19 cellular contexts compared by ENCODE assay signal in genomic region chr13:99385940-99386339, GRCh38.
DNase-seq lines count a peak whose midpoint lies in the region; ATAC-seq and TF ChIP-seq lines count a peak whose summit lies in the region.
"Had no signal": no experiment of that assay in that cellular context is flagged by ENCODE, and none has a peak within 500 bp of the region (broad histone marks: within the 10 kb centered on the region; RNA-seq: fewer than 3 reads in every experiment).

No MANE protein-coding gene starts in this region.

- POLR2A ChIA-PET in A673 (lab: Charles Lee; ENCODE audit: low non-redundant PET) (no interaction called here), PC-9 (lab: Charles Lee; ENCODE audit: unreplicated experiment) (no interaction called here)

- no peak overlapping the region for H3K4me2 ChIP-seq in PC-9
- H3K4me2 ChIP-seq: BLaER1, smooth muscle cell had no signal

- H3K4me3 Mint-ChIP-seq in CD14-positive monocyte, result no peak overlapping the region
- H3K4me3 Mint-ChIP-seq in dendritic cell treated with granulocyte-macrophage colony-stimulating factor and Interleukin-4, amounts not matched to agents 40 ng/mL and 50 ng/mL, for 4 days, result no peak overlapping the region
- H3K4me3 Mint-ChIP-seq: activated naive CD8-positive, alpha-beta T cell treated with anti-CD3 and anti-CD28 coated beads, Interleukin-2, amount 10 ng/mL, durations not matched to agents 7 days and 5 days; stimulated activated memory B cell treated with anti-CD40 and anti-IgM and Interleukin-4, amounts not matched to agents 10 μg/mL and 1 μg/mL and 100 μg/mL, for 72 hours had no signal

- no peak overlapping the region for H3K4me3 ChIP-seq in A673 (ENCODE audit: low read depth, low read length, poor library complexity, severe bottlenecking)
- no peak overlapping the region for H3K4me3 ChIP-seq in PC-9
- H3K4me3 ChIP-seq: BLaER1, cardiac muscle cell, pancreas, smooth muscle cell, tibial artery had no signal

- H3K27me3 ChIP-seq in A673 (replicated peaks; ENCODE audit: insufficient read depth, low read depth, low read length, poor library complexity), result no peaks in the 10 kb centered on the region
- no peaks in the 10 kb centered on the region for H3K27me3 ChIP-seq in PC-9 (ENCODE audit: insufficient read depth, low read depth)
- H3K27me3 ChIP-seq: BLaER1, cardiac muscle cell, pancreas, tibial artery had no signal

- H3K27ac ChIP-seq in A673 (ENCODE audit: low read depth, low read length, poor library complexity, severe bottlenecking) (no peak overlapping the region), PC-9 (no peak overlapping the region)
- H3K27ac ChIP-seq: BLaER1, cardiac muscle cell, pancreas, tibial artery had no signal

- peak overlapping the region in 6 of 7 donors; percentile 27 to 78 (median 54) for H3K27ac Mint-ChIP-seq in CD14-positive monocyte
- H3K27ac Mint-ChIP-seq in dendritic cell treated with granulocyte-macrophage colony-stimulating factor and Interleukin-4, amounts not matched to agents 40 ng/mL and 50 ng/mL, for 4 days, result peak overlapping the region; percentile 84
- H3K27ac Mint-ChIP-seq: activated naive CD8-positive, alpha-beta T cell treated with anti-CD3 and anti-CD28 coated beads, Interleukin-2, amount 10 ng/mL, durations not matched to agents 7 days and 5 days had no signal

- no peaks in the 10 kb centered on the region for H3K9me2 ChIP-seq in PC-9 (ENCODE audit: insufficient read depth)

- TF ChIP-seq CTCF in A673 (conservative IDR thresholded peaks at IDR 0.05; ENCODE audit: low read depth, low read length) (no peak), CD14-positive monocyte (IDR thresholded peaks at IDR 0.05) (no peak), PC-9 (conservative IDR thresholded peaks at IDR 0.05) (no peak)

- H3K36me3 Mint-ChIP-seq in CD14-positive monocyte, result peaks cover 56 to 67% of the 10 kb centered on the region in 2 donors
- H3K36me3 Mint-ChIP-seq in dendritic cell treated with granulocyte-macrophage colony-stimulating factor and Interleukin-4, amounts not matched to agents 40 ng/mL and 50 ng/mL, for 4 days (ENCODE audit: low read depth), result peaks cover 62% of the 10 kb centered on the region

- no peak overlapping the region for H2AFZ ChIP-seq in PC-9

- peaks cover 31% of the 10 kb centered on the region for H3K4me1 Mint-ChIP-seq in CD14-positive monocyte
- H3K4me1 Mint-ChIP-seq in dendritic cell treated with granulocyte-macrophage colony-stimulating factor and Interleukin-4, amounts not matched to agents 40 ng/mL and 50 ng/mL, for 4 days (ENCODE audit: low read depth), result peaks cover 80% of the 10 kb centered on the region

- CTCF ChIA-PET in A673 (lab: Charles Lee) (no interaction called here), PC-9 (lab: Charles Lee) (no interaction called here)

- 0 out of 2 replicates have a peak, but pooled peaks cover 3% of the 10 kb centered on the region for H4K20me1 ChIP-seq in PC-9 (ENCODE audit: insufficient read depth)

- TSS peak; percentile 64 for BruUV-seq in A673 (replicated peaks; lab: Mats Ljungman, UMichigan)
- TSS peak; percentile 35 for BruUV-seq in PC-9 (replicated peaks; lab: Mats Ljungman, UMichigan)

- no peaks in the 10 kb centered on the region for H3K9me3 Mint-ChIP-seq in CD14-positive monocyte
- no peaks in the 10 kb centered on the region for H3K9me3 Mint-ChIP-seq in dendritic cell treated with granulocyte-macrophage colony-stimulating factor and Interleukin-4, amounts not matched to agents 40 ng/mL and 50 ng/mL, for 4 days
- H3K9me3 Mint-ChIP-seq: activated naive CD8-positive, alpha-beta T cell treated with anti-CD3 and anti-CD28 coated beads, Interleukin-2, amount 10 ng/mL, durations not matched to agents 7 days and 5 days; stimulated activated memory B cell treated with anti-CD40 and anti-IgM and Interleukin-4, amounts not matched to agents 10 μg/mL and 1 μg/mL and 100 μg/mL, for 72 hours had no signal

- H3K79me2 ChIP-seq in PC-9 (ENCODE audit: low read depth), result no peaks in the 10 kb centered on the region

- DNase-seq in A673 (ENCODE audit: low spot score) (no peak), CD14-positive monocyte (ENCODE audit: low spot score) (no peak), PC-9 (no peak), NCI-H524 treated with DMSO at 0.1 percent for 48 hours (lab: John Stamatoyannopoulos, UW) (no peak)
- no peak for DNase-seq in activated effector memory CD4-positive, alpha-beta T cell treated with anti-CD3 and anti-CD28 coated beads, Interleukin-2, amount 50 U/mL, for 16 hours
- DNase-seq: activated naive CD8-positive, alpha-beta T cell treated with anti-CD3 and anti-CD28 coated beads, Interleukin-2, amount 10 ng/mL, durations not matched to agents 7 days and 5 days; effector CD4-positive, alpha-beta T cell; hippocampal formation; kidney glomerular epithelial cell; NCI-H1930; NCI-H524; pancreas; tibial artery had no signal

- ATAC-seq in GM21390 (IDR thresholded peaks at IDR 0.05; ENCODE audit: unreplicated experiment), result no peak
- ATAC-seq: pancreas; stimulated activated memory B cell treated with anti-CD40 and anti-IgM and Interleukin-4, amounts not matched to agents 10 μg/mL and 1 μg/mL and 100 μg/mL, for 72 hours had no signal

- intact Hi-C loops in A673 (cut with micrococcal nuclease; ENCODE audit: unreplicated experiment) (loop anchor here (2.0 kb wide), 1 partner anchor 51 kb away; no protein-coding TSS in a partner anchor), CD14-positive monocyte (cut with micrococcal nuclease) (loop anchor here (2.0 to 10.0 kb wide), 3 partner anchors 51 to 121 kb away; no protein-coding TSS in a partner anchor), PC-9 (cut with micrococcal nuclease; ENCODE audit: unreplicated experiment) (no loop called here)
- intact Hi-C loops in dendritic cell treated with granulocyte-macrophage colony-stimulating factor and Interleukin-4, amounts not matched to agents 40 ng/mL and 50 ng/mL, for 4 days (cut with micrococcal nuclease), result loop anchor here (2.0 kb wide), 1 partner anchor 117 kb away; no protein-coding TSS in a partner anchor

- H3F3A ChIP-seq in PC-9 (ENCODE audit: insufficient read depth, low read depth), result peaks cover 3% of the 10 kb centered on the region; the same call in 1 of the 2 replicates

- H3K9me3 ChIP-seq in A673 (ENCODE audit: low read depth, low read length, poor library complexity, severe bottlenecking) (no peaks in the 10 kb centered on the region), PC-9 (ENCODE audit: insufficient read depth, low read depth) (no peaks in the 10 kb centered on the region)
- H3K9me3 ChIP-seq: BLaER1, pancreas, tibial artery had no signal

- peaks cover 0 to 3% (median 3%) of the 10 kb centered on the region in 3 donors for H3K27me3 Mint-ChIP-seq in CD14-positive monocyte (ENCODE audit: low read depth in 3 of 3)
- H3K27me3 Mint-ChIP-seq in dendritic cell treated with granulocyte-macrophage colony-stimulating factor and Interleukin-4, amounts not matched to agents 40 ng/mL and 50 ng/mL, for 4 days, result peaks cover 2% of the 10 kb centered on the region
- H3K27me3 Mint-ChIP-seq: activated naive CD8-positive, alpha-beta T cell treated with anti-CD3 and anti-CD28 coated beads, Interleukin-2, amount 10 ng/mL, durations not matched to agents 7 days and 5 days; stimulated activated memory B cell treated with anti-CD40 and anti-IgM and Interleukin-4, amounts not matched to agents 10 μg/mL and 1 μg/mL and 100 μg/mL, for 72 hours had no signal

- H3K36me3 ChIP-seq in A673 (ENCODE audit: insufficient read depth, low read length, poor library complexity, severe bottlenecking), result no peaks in the 10 kb centered on the region
- peaks cover 10% of the 10 kb centered on the region; the same call in 1 of the 2 replicates for H3K36me3 ChIP-seq in PC-9 (ENCODE audit: low read depth)
- H3K36me3 ChIP-seq: cardiac muscle cell had no signal

- H3K4me1 ChIP-seq in A673 (ENCODE audit: insufficient read depth, low read length, poor library complexity, severe bottlenecking) (no peaks in the 10 kb centered on the region), PC-9 (replicated peaks; ENCODE audit: insufficient read depth) (no peaks in the 10 kb centered on the region)
- H3K4me1 ChIP-seq: pancreas, tibial artery had no signal
